1 cellular context compared by ENCODE assay signal in the genomic region with DNA sequence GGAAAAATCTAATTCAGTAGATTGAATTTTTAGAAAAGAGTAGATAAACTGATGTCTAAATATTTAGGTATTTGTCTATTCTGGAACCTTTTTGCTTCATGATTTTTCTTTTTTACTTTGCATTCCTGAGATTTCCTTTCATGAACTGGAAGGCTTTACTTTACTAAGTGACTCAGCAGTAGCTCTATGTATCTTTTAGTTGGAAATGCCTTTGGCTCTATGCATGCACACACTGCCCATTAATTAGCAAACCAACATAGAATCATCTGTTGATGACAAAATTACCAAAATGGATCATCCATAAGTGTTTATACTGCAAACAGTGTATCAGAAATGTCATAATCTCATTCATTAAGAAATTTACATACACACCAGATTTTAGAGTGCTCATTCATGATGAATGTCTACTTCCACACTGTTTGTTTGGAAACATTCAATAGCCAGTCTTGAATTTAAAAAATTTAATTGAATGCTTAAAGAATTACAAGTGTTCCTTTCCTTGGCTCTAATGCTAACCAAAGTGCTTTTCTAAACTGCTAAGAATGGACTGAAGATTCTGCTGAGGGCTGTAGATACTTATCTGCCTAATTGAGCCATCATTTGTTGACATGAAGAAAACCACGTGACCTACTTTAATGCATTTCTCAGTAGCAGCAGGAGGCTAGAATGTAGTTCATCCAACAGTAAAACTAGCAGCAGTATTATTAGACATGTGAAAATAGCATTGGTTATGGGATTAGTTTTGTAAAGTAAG.
A peak's percentile ranks its signal among the peaks of the same experiment; 100 is the strongest.
TF ChIP-seq lines count a peak whose summit lies in the region.

No MANE protein-coding gene starts in this region.

TF ChIP-seq in SK-N-SH, 30 proteins besides CTCF, POLR2A, EP300 and RAD21 (continued from another document):
- TF ChIP-seq, protein P1, sequence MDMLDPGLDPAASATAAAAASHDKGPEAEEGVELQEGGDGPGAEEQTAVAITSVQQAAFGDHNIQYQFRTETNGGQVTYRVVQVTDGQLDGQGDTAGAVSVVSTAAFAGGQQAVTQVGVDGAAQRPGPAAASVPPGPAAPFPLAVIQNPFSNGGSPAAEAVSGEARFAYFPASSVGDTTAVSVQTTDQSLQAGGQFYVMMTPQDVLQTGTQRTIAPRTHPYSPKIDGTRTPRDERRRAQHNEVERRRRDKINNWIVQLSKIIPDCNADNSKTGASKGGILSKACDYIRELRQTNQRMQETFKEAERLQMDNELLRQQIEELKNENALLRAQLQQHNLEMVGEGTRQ (IDR thresholded peaks at IDR 0.05; ENCODE audit: borderline replicate concordance, low read depth, low read length) = peak; percentile 42; the same call in 1 of the 2 replicates
- TF ChIP-seq RFX5 (IDR thresholded peaks at IDR 0.05; ENCODE audit: low read length) (no peak), YY1 (IDR thresholded peaks at IDR 0.05; ENCODE audit: low read depth) (no peak), MEF2A (IDR thresholded peaks at IDR 0.05; ENCODE audit: borderline replicate concordance, low read depth) (no peak), FOSL2 (IDR thresholded peaks at IDR 0.05; ENCODE audit: borderline replicate concordance, low read depth) (peak; percentile 30; the same call in 1 of the 2 replicates), ELF1 (IDR thresholded peaks at IDR 0.05) (no peak), CHD2 (IDR thresholded peaks at IDR 0.05; ENCODE audit: low read length, partially characterized antibody) (no peak), GATA2 (CRISPR knock-in tag; IDR thresholded peaks at IDR 0.05) (peak; percentile 67), TEAD4 (IDR thresholded peaks at IDR 0.05; ENCODE audit: borderline replicate concordance, insufficient read depth) (0 out of 2 replicates have a peak, but pooled peaks have one; percentile 25), TAF1 (IDR thresholded peaks at IDR 0.05; ENCODE audit: borderline replicate concordance, low read depth, low read length) (no peak), SIN3A (IDR thresholded peaks at IDR 0.05; ENCODE audit: borderline replicate concordance, low read depth, low read length) (no peak), GABPA (IDR thresholded peaks at IDR 0.05; ENCODE audit: low read depth) (no peak), NFIC (IDR thresholded peaks at IDR 0.05; ENCODE audit: borderline replicate concordance) (no peak), PBX3 (IDR thresholded peaks at IDR 0.05) (peak; percentile 68), SMC3 (IDR thresholded peaks at IDR 0.05; ENCODE audit: low read depth, low read length) (no peak), RXRA (IDR thresholded peaks at IDR 0.05; ENCODE audit: borderline replicate concordance, low read depth) (no peak)
- TF ChIP-seq, protein P2, sequence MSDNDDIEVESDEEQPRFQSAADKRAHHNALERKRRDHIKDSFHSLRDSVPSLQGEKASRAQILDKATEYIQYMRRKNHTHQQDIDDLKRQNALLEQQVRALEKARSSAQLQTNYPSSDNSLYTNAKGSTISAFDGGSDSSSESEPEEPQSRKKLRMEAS (IDR thresholded peaks at IDR 0.05; ENCODE audit: low read depth) = no peak
TF ChIP-seq in SK-N-SH: peak in this region for 11.
